ENCODE assay signal across 1 cellular context in genomic region chr1:14571810-14572767, GRCh38.
TF ChIP-seq lines count a peak whose summit lies in the region.

No MANE protein-coding gene starts in this region.

TF ChIP-seq in GM12878, 131 proteins besides CTCF, POLR2A, EP300 and RAD21 (continued from another document):
- TF ChIP-seq RELB (IDR thresholded peaks at IDR 0.05; ENCODE audit: low read depth) (no peak), CBFB (IDR thresholded peaks at IDR 0.05; ENCODE audit: low read depth) (no peak), RUNX3 (IDR thresholded peaks at IDR 0.05; ENCODE audit: low read length) (0 out of 2 replicates have a peak, but pooled peaks have one; percentile 44), SMC3 (IDR thresholded peaks at IDR 0.05; ENCODE audit: borderline replicate concordance, low read length) (peak; percentile 86), EED (IDR thresholded peaks at IDR 0.05; ENCODE audit: low read depth) (peak; percentile 51), BRCA1 (IDR thresholded peaks at IDR 0.05; ENCODE audit: low read depth, low read length) (no peak)
TF ChIP-seq in GM12878: peak in this region for 4.
